ENCODE assay signal across 34 cellular contexts in the genomic region with DNA sequence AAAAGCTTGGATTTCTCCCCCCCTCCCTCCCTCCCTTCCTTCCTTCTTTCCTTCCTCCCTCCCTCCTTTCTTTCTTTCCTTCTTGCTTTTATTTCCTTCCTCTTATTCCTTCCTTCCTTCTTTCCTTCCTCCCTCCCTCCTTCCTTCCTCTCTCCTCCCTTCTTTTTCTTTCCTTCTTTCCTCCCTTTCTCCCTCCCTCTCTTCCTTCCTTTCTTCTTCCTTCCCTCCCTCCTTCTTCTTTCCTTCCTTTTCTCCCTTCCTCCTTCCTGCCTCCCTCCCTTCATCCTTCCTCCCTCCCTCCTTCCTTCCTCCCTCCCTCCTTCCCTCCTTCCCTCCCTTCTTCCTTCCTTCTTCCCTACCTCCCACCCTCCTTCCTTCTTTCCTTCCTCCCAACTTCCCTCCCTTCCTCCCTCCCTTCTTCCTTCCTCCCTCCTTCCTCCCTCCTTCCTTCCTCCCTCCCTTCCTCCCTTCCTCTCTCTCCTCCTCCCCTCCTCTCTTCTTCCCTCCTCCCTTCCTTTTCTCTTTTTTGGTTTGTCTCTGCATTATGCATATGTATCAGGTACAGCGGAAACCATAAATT. TPM values are rescaled to one million over a fixed set of nuclear protein-coding genes. Genes with fewer than 3 reads are reported as not detected.
"Had no signal": no experiment of that assay in that cellular context is flagged by ENCODE, and none has a peak within 500 bp of the region (broad histone marks: within the 10 kb centered on the region; RNA-seq: fewer than 3 reads in every experiment).

No MANE protein-coding gene starts in this region.

- H3K36me3 ChIP-seq: gastroesophageal sphincter, heart left ventricle, prostate gland, right atrium auricular region, sigmoid colon, tibial artery had no signal

- H3K4me3 Mint-ChIP-seq: endodermal cell; naive thymus-derived CD8-positive, alpha-beta T cell; nephron progenitor cell; stimulated activated memory B cell treated with anti-CD40 and anti-IgM and Interleukin-4, amounts not matched to agents 10 μg/mL and 1 μg/mL and 100 μg/mL, for 72 hours; type B pancreatic cell had no signal

- DNase-seq: dorsolateral prefrontal cortex; effector CD4-positive, alpha-beta T cell; endodermal cell; foreskin keratinocyte; heart left ventricle; kidney; mesendoderm; midbrain; naive thymus-derived CD8-positive, alpha-beta T cell; nephron progenitor cell; nucleus accumbens; sigmoid colon; stimulated activated CD4-positive, alpha-beta T cell treated with anti-CD3 and anti-CD28 coated beads, Interleukin-2, amount 100 ng/mL, for 24 hours; stimulated activated CD4-positive, alpha-beta T cell treated with anti-CD3 and anti-CD28 coated beads, Interleukin-4, amount 100 ng/mL, for 4 hours; stimulated activated naive CD8-positive, alpha-beta T cell treated with anti-CD3 and anti-CD28 coated beads, Interleukin-15, Interleukin-2, amounts not matched to agents 100 U/mL and 50 U/mL, for 24 hours; substantia nigra; testis; tibial artery had no signal

- H3K9me3 Mint-ChIP-seq: endodermal cell, nephron progenitor cell, type B pancreatic cell had no signal

- H3K27ac ChIP-seq: dorsolateral prefrontal cortex, epithelial cell of prostate, foreskin keratinocyte, gastroesophageal sphincter, heart left ventricle, hepatocyte, prostate gland, right atrium auricular region, sigmoid colon, testis, tibial artery had no signal

- H3K27ac Mint-ChIP-seq: endodermal cell; nephron progenitor cell; stimulated activated memory B cell treated with anti-CD40 and anti-IgM and Interleukin-4, amounts not matched to agents 10 μg/mL and 1 μg/mL and 100 μg/mL, for 72 hours; type B pancreatic cell had no signal

- H3K36me3 Mint-ChIP-seq: naive thymus-derived CD8-positive, alpha-beta T cell; stimulated activated memory B cell treated with anti-CD40 and anti-IgM and Interleukin-4, amounts not matched to agents 10 μg/mL and 1 μg/mL and 100 μg/mL, for 72 hours; type B pancreatic cell had no signal

- H3K4me3 ChIP-seq: dorsolateral prefrontal cortex, gastroesophageal sphincter, heart left ventricle, hepatocyte, prostate gland, right atrium auricular region, sigmoid colon, testis, tibial artery had no signal

- ATAC-seq: esophagus mucosa; foreskin keratinocyte; gastroesophageal sphincter; heart left ventricle; left lobe of liver; naive thymus-derived CD8-positive, alpha-beta T cell; stimulated activated memory B cell treated with anti-CD40 and anti-IgM and Interleukin-4, amounts not matched to agents 10 μg/mL and 1 μg/mL and 100 μg/mL, for 72 hours; stimulated activated naive CD8-positive, alpha-beta T cell treated with anti-CD3 and anti-CD28 coated beads, Interleukin-15, Interleukin-2, amounts not matched to agents 100 U/mL and 50 U/mL, for 24 hours had no signal

- H3K9me3 ChIP-seq: gastroesophageal sphincter, heart left ventricle, prostate gland, right atrium auricular region, sigmoid colon, testis, tibial artery had no signal

- H3K4me1 ChIP-seq: foreskin keratinocyte, gastroesophageal sphincter, heart left ventricle, prostate gland, right atrium auricular region, testis, tibial artery had no signal

- H3K4me1 Mint-ChIP-seq: endodermal cell had no signal

- H3K27me3 ChIP-seq: dorsolateral prefrontal cortex, foreskin keratinocyte, hepatocyte, right atrium auricular region, sigmoid colon, testis, tibial artery had no signal

RNA-seq across cellular contexts. Expression of a gene that starts 22.8 kb away (rescaled TPM):
- total RNA-seq: endodermal cell, esophagus mucosa, fibroblast of lung, foreskin keratinocyte, heart left ventricle, kidney, lower leg skin, lung microvascular endothelial cell, mucosa of gallbladder, osteocyte, right atrium auricular region, sigmoid colon, skeletal muscle tissue, urinary bladder had no signal
- polyA plus RNA-seq: fibroblast of lung, foreskin keratinocyte, heart left ventricle, hepatocyte had no signal
